ENCODE assay signal across 9 cellular contexts in genomic region chr2:64359176-64359891, GRCh38.
A peak's percentile ranks its signal among the peaks of the same experiment; 100 is the strongest.
DNase-seq lines count a peak whose midpoint lies in the region; ATAC-seq and TF ChIP-seq lines count a peak whose summit lies in the region.
"Had no signal": no experiment of that assay in that cellular context is flagged by ENCODE, and none has a peak within 500 bp of the region (broad histone marks: within the 10 kb centered on the region; RNA-seq: fewer than 3 reads in every experiment).

No MANE protein-coding gene starts in this region.

- intact Hi-C loops in cardiac septum (cut with DNase I) = no loop called here

- peak; percentile 47 for ATAC-seq in GM21619 (IDR thresholded peaks at IDR 0.05; ENCODE audit: unreplicated experiment)
- ATAC-seq in gastroesophageal sphincter = no peak
- no peak for ATAC-seq in omental fat pad (ENCODE audit: low FRiP score)

- 44 to 50% methylated on average over 2 to 3 of the region's 4 CpGs for WGBS in gastroesophageal sphincter (ENCODE audit: low coverage in 1 of 2), 2 donors

- peak overlapping the region in 3 of 4 donors; percentile 27 to 57 (median 43) for H3K27ac ChIP-seq in gastroesophageal sphincter

- TF ChIP-seq POLR2A in gastroesophageal sphincter (IDR thresholded peaks at IDR 0.05) = no peak

- TF ChIP-seq EP300 in gastroesophageal sphincter (IDR thresholded peaks at IDR 0.05) = no peak

- no peak for TF ChIP-seq CTCF in gastroesophageal sphincter (IDR thresholded peaks at IDR 0.05)
- no peak for TF ChIP-seq CTCF in omental fat pad (IDR thresholded peaks at IDR 0.05)

- no peak overlapping the region for H3K4me3 ChIP-seq in gastroesophageal sphincter

- DNase-seq in CD1c-positive myeloid dendritic cell (ENCODE audit: extremely low spot score) = peak; percentile 22
- DNase-seq in M059J (ENCODE audit: low read depth) = peak; percentile 48
- no peak for DNase-seq in omental fat pad (ENCODE audit: low spot score)
- no peak for DNase-seq in cardiac septum (ENCODE audit: low spot score)
- DNase-seq in cerebellum (ENCODE audit: low spot score) = no peak
- no peak for DNase-seq in NCI-H2107 (lab: John Stamatoyannopoulos, UW)
- DNase-seq: CD4-positive, alpha-beta memory T cell had no signal

- peaks cover 0 to 13% (median 8%) of the 10 kb centered on the region in 3 donors for H3K4me1 ChIP-seq in gastroesophageal sphincter

- H3K27me3 ChIP-seq in gastroesophageal sphincter = no peaks in the 10 kb centered on the region

- no peaks in the 10 kb centered on the region for H3K9me3 ChIP-seq in gastroesophageal sphincter

- no peaks in the 10 kb centered on the region for H3K36me3 ChIP-seq in gastroesophageal sphincter

Comparison
In these comparisons a context has a peak if more than half of its experiments do, and no peak if none do; other contexts are left out.
1. DNase-seq: peak in CD1c-positive myeloid dendritic cell (single experiment) and M059J (single experiment); none in omental fat pad (single experiment), cardiac septum (single experiment), cerebellum (single experiment) and NCI-H2107 (single experiment).